In genomic region chr5:62289813-62290212, GRCh38 we compare ENCODE assay signal across 1 cellular context.
A peak's percentile ranks its signal among the peaks of the same experiment; 100 is the strongest.
TF ChIP-seq lines count a peak whose summit lies in the region.

No MANE protein-coding gene starts in this region.

TF ChIP-seq in GM12878, 131 proteins besides CTCF, POLR2A, EP300 and RAD21:
- no peak for TF ChIP-seq NR2C1 (IDR thresholded peaks at IDR 0.05)
- no peak for TF ChIP-seq CREB1 (IDR thresholded peaks at IDR 0.05; ENCODE audit: low read depth)
- TF ChIP-seq PRDM15 (CRISPR knock-in tag; IDR thresholded peaks at IDR 0.05): no peak
- TF ChIP-seq JUNB (IDR thresholded peaks at IDR 0.05): peak; percentile 66
- peak; percentile 35 to 59; a peak in 3 of 4 replicates for TF ChIP-seq IKZF2 (IDR thresholded peaks at IDR 0.05)
- TF ChIP-seq BCL11A (IDR thresholded peaks at IDR 0.05; ENCODE audit: low read depth, low read length): no peak
- TF ChIP-seq ATF2 (IDR thresholded peaks at IDR 0.05; ENCODE audit: low read length): peak; percentile 41; the same call in 1 of the 2 replicates
- TF ChIP-seq REST (IDR thresholded peaks at IDR 0.05; ENCODE audit: low read depth, low read length): no peak
- TF ChIP-seq DPF2 (IDR thresholded peaks at IDR 0.05): 0 out of 2 replicates have a peak, but pooled peaks have one; percentile 21
- peak; percentile 23; the same call in 1 of the 2 replicates for TF ChIP-seq RUNX3 (IDR thresholded peaks at IDR 0.05; ENCODE audit: low read length)
- no peak for TF ChIP-seq CEBPZ (IDR thresholded peaks at IDR 0.05; ENCODE audit: low read depth, low read length)
- TF ChIP-seq PML (IDR thresholded peaks at IDR 0.05; ENCODE audit: low read length): 0 out of 2 replicates have a peak, but pooled peaks have one; percentile 30
- no peak for TF ChIP-seq IRF3 (IDR thresholded peaks at IDR 0.05)
- no peak for TF ChIP-seq SUPT20H (IDR thresholded peaks at IDR 0.05; ENCODE audit: borderline replicate concordance, control insufficient read depth, low read depth, low read length)
- TF ChIP-seq NFIC (IDR thresholded peaks at IDR 0.05; ENCODE audit: low read depth, low read length): peak; percentile 59; the same call in 1 of the 2 replicates
- peak; percentile 50 for TF ChIP-seq IKZF1 (conservative IDR thresholded peaks at IDR 0.05)
- no peak for TF ChIP-seq BHLHE40 (IDR thresholded peaks at IDR 0.05; ENCODE audit: borderline replicate concordance in 1 of 2, low read depth in 2 of 2, low read length in 1 of 2)
- TF ChIP-seq SMARCA5 (IDR thresholded peaks at IDR 0.05): no peak
- no peak for TF ChIP-seq ETV6 (conservative IDR thresholded peaks at IDR 0.05 in 1 of 2, IDR thresholded peaks at IDR 0.05 in 1 of 2; ENCODE audit: borderline replicate concordance in 1 of 2, low read depth in 1 of 2)
- no peak for TF ChIP-seq PKNOX1 (IDR thresholded peaks at IDR 0.05)
- no peak for TF ChIP-seq BACH1 (IDR thresholded peaks at IDR 0.05; ENCODE audit: borderline replicate concordance)
- TF ChIP-seq NKRF (conservative IDR thresholded peaks at IDR 0.05): no peak
- TF ChIP-seq FOXM1 (IDR thresholded peaks at IDR 0.05; ENCODE audit: low read depth, low read length): peak; percentile 26; the same call in 1 of the 2 replicates
- TF ChIP-seq ASH2L (IDR thresholded peaks at IDR 0.05; ENCODE audit: borderline replicate concordance, low read depth): no peak
- TF ChIP-seq CHD2 (IDR thresholded peaks at IDR 0.05; ENCODE audit: borderline replicate concordance, low read depth, low read length): no peak
